ENCODE assay signal across 12 cellular contexts in the genomic region with DNA sequence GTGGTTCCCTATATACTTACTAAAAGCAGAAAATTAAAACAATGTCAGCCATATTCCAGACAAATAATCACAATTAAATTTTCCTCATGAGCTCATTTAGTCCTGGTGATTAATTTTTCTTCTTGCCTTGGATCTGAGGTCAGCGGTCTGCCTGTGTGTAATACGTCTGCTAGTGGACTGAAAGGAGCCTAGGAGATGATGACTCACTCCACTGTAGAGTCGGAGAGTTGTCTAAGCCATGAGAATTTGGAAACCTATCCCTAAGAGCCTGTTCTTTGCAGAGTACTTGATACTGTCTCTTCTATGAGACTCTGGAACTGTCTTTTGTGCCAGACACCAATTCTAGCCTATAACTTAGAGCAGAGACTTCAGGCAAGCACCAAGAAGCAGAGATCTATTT.
A peak's percentile ranks its signal among the peaks of the same experiment; 100 is the strongest.
DNase-seq lines count a peak whose midpoint lies in the region; ATAC-seq, FAIRE-seq and TF ChIP-seq lines count a peak whose summit lies in the region.
"Had no signal": no experiment of that assay in that cellular context is flagged by ENCODE, and none has a peak within 500 bp of the region (broad histone marks: within the 10 kb centered on the region; RNA-seq: fewer than 3 reads in every experiment).

No MANE protein-coding gene starts in this region.

- peak; percentile 84 for DNase-seq in AG10803 (ENCODE audit: low read depth)
- peak; percentile 29 for DNase-seq in HTR-8/SVneo (ENCODE audit: insufficient read length, low spot score)
- DNase-seq in astrocyte of the cerebellum (ENCODE audit: low read depth): peak; percentile 85
- DNase-seq in kidney tubule cell (ENCODE audit: low spot score): peak; percentile 83
- no peak for DNase-seq in T-helper 17 cell
- no peak for DNase-seq in activated CD4-positive, alpha-beta T cell treated with anti-CD3 and anti-CD28 coated beads for 36 hours
- no peak for DNase-seq in anterior cingulate cortex (lab: John Stamatoyannopoulos, UW)
- DNase-seq: naive thymus-derived CD4-positive, alpha-beta T cell; NCI-H524; T-helper 2 cell had no signal

- TF ChIP-seq CTCF in AG10803 (conservative IDR thresholded peaks at IDR 0.05; ENCODE audit: low read length) (no peak), astrocyte of the cerebellum (IDR thresholded peaks at IDR 0.05; ENCODE audit: low read depth, low read length, missing control alignments) (no peak)

- no peak for ATAC-seq in HG03439 (IDR thresholded peaks at IDR 0.05; ENCODE audit: unreplicated experiment)
- ATAC-seq in T-helper 17 cell: no peak
- ATAC-seq in activated CD4-positive, alpha-beta T cell treated with anti-CD3 and anti-CD28 coated beads for 36 hours: no peak
- ATAC-seq: naive thymus-derived CD4-positive, alpha-beta T cell had no signal

- in situ Hi-C loops in astrocyte of the cerebellum (cut with HindIII; ENCODE audit: low sequenced_read_pairs): no loop called here

- no peaks in the 10 kb centered on the region for H3K4me1 Mint-ChIP-seq in T-helper 17 cell
- peaks cover 17% of the 10 kb centered on the region for H3K4me1 Mint-ChIP-seq in activated CD4-positive, alpha-beta T cell treated with anti-CD3 and anti-CD28 coated beads for 36 hours
- H3K4me1 Mint-ChIP-seq: naive thymus-derived CD4-positive, alpha-beta T cell had no signal

- peaks cover 3% of the 10 kb centered on the region for H3K9me3 Mint-ChIP-seq in activated CD4-positive, alpha-beta T cell treated with anti-CD3 and anti-CD28 coated beads for 36 hours (ENCODE audit: low read depth)

- no peak overlapping the region for H3K4me3 Mint-ChIP-seq in T-helper 17 cell
- no peak overlapping the region for H3K4me3 Mint-ChIP-seq in activated CD4-positive, alpha-beta T cell treated with anti-CD3 and anti-CD28 coated beads for 36 hours
- H3K4me3 Mint-ChIP-seq: naive thymus-derived CD4-positive, alpha-beta T cell had no signal

- intact Hi-C loops in activated CD4-positive, alpha-beta T cell treated with anti-CD3 and anti-CD28 coated beads for 36 hours (cut with DNase I, micrococcal nuclease): no loop called here

- H3K36me3 Mint-ChIP-seq in T-helper 17 cell (ENCODE audit: low read depth): no peaks in the 10 kb centered on the region
- H3K36me3 Mint-ChIP-seq in activated CD4-positive, alpha-beta T cell treated with anti-CD3 and anti-CD28 coated beads for 36 hours (ENCODE audit: low read depth): no peaks in the 10 kb centered on the region
- H3K36me3 Mint-ChIP-seq: naive thymus-derived CD4-positive, alpha-beta T cell had no signal

- FAIRE-seq in HTR-8/SVneo (lab: Jason Lieb, UNC): no peak

- no peaks in the 10 kb centered on the region for H3K27me3 Mint-ChIP-seq in T-helper 17 cell
- no peaks in the 10 kb centered on the region for H3K27me3 Mint-ChIP-seq in activated CD4-positive, alpha-beta T cell treated with anti-CD3 and anti-CD28 coated beads for 36 hours

- no peaks in the 10 kb centered on the region for H3K9me3 ChIP-seq in T-helper 17 cell (ENCODE audit: control insufficient read depth, low read length, poor library complexity, severe bottlenecking)

- H3K27ac Mint-ChIP-seq in T-helper 17 cell: no peak overlapping the region
- H3K27ac Mint-ChIP-seq in activated CD4-positive, alpha-beta T cell treated with anti-CD3 and anti-CD28 coated beads for 36 hours: no peak overlapping the region
- H3K27ac Mint-ChIP-seq: naive thymus-derived CD4-positive, alpha-beta T cell had no signal

- H3K4me3 ChIP-seq in AG10803 (ENCODE audit: low read length): no peak overlapping the region
- H3K4me3 ChIP-seq in astrocyte of the cerebellum (ENCODE audit: low read depth, low read length): no peak overlapping the region
- H3K4me3 ChIP-seq: cardiac muscle cell had no signal

- CTCF ChIA-PET in activated CD4-positive, alpha-beta T cell treated with anti-CD3 and anti-CD28 coated beads for 36 hours (lab: Charles Lee): no interaction called here

- POLR2A ChIA-PET in activated CD4-positive, alpha-beta T cell treated with anti-CD3 and anti-CD28 coated beads for 36 hours (lab: Charles Lee): no interaction called here

Comparison
In these comparisons a context has a peak if more than half of its experiments do, and no peak if none do; other contexts are left out.
1. DNase-seq: peak in AG10803 (single experiment), HTR-8/SVneo (single experiment), astrocyte of the cerebellum (single experiment) and kidney tubule cell (single experiment); none in T-helper 17 cell (0 of 3), activated CD4-positive, alpha-beta T cell treated with anti-CD3 and anti-CD28 coated beads for 36 hours (single experiment) and anterior cingulate cortex (0 of 58).